Comparison of ENCODE assay signal across 18 cellular contexts in genomic region chr3:68123231-68123630, GRCh38.
A peak's percentile ranks its signal among the peaks of the same experiment; 100 is the strongest.
DNase-seq lines count a peak whose midpoint lies in the region; ATAC-seq, FAIRE-seq and TF ChIP-seq lines count a peak whose summit lies in the region.
"Had no signal": no experiment of that assay in that cellular context is flagged by ENCODE, and none has a peak within 500 bp of the region (broad histone marks: within the 10 kb centered on the region; RNA-seq: fewer than 3 reads in every experiment).

No MANE protein-coding gene starts in this region.

- no peak overlapping the region for H3K4me3 ChIP-seq in HepG2 (replicated peaks in 1 of 3; ENCODE audit: insufficient read depth in 1 of 3, low read depth in 2 of 3, low read length in 3 of 3)
- H3K4me3 ChIP-seq in right lobe of liver, result no peak overlapping the region
- no peak overlapping the region for H3K4me3 ChIP-seq in IMR-90 (ENCODE audit: insufficient read depth, low read depth, low read length)
- no peak overlapping the region for H3K4me3 ChIP-seq in PC-3 (ENCODE audit: low read length)
- H3K4me3 ChIP-seq: BLaER1, GM23248 had no signal

- H2AFZ ChIP-seq in HepG2 (ENCODE audit: low read length) (no peak overlapping the region), IMR-90 (replicated peaks; ENCODE audit: low read length, poor library complexity) (no peak overlapping the region), PC-3 (ENCODE audit: low read length) (no peak overlapping the region)
- H2AFZ ChIP-seq: GM23248 had no signal

- H3K9me2 ChIP-seq in PC-3 (replicated peaks; ENCODE audit: low read length), result no peaks in the 10 kb centered on the region

- H3K36me3 ChIP-seq in HepG2 (replicated peaks in 1 of 2; ENCODE audit: control insufficient read depth in 1 of 2, insufficient read depth in 2 of 2, low read length in 2 of 2) (no peaks in the 10 kb centered on the region), right lobe of liver (no peaks in the 10 kb centered on the region), IMR-90 (ENCODE audit: control insufficient read depth, insufficient read depth, low read length) (no peaks in the 10 kb centered on the region), PC-3 (ENCODE audit: low read depth, low read length) (no peaks in the 10 kb centered on the region)
- H3K36me3 ChIP-seq: BLaER1 had no signal

- no peak overlapping the region for H3K18ac ChIP-seq in IMR-90 (ENCODE audit: low read depth, low read length)

- no peaks in the 10 kb centered on the region for H3K27me3 ChIP-seq in HepG2 (ENCODE audit: control insufficient read depth in 1 of 2, insufficient read depth in 2 of 2, low read length in 2 of 2)
- H3K27me3 ChIP-seq in right lobe of liver, result no peaks in the 10 kb centered on the region
- H3K27me3 ChIP-seq in IMR-90 (ENCODE audit: control insufficient read depth, insufficient read depth, low read length), result no peaks in the 10 kb centered on the region
- no peaks in the 10 kb centered on the region for H3K27me3 ChIP-seq in PC-3 (ENCODE audit: low read length)
- H3K27me3 ChIP-seq: BLaER1 had no signal

- H4K91ac ChIP-seq in IMR-90 (ENCODE audit: insufficient read depth, low read depth, low read length), result no peak overlapping the region

- in situ Hi-C loops in HepG2 (cut with HindIII; ENCODE audit: extremely low pct_ligation_motif_present, low pct_unique_long_range_greater_than_20kb), result no loop called here
- in situ Hi-C loops in IMR-90 (cut with MboI; ENCODE audit: low sequenced_read_pairs), result no loop called here

- no peak overlapping the region for H2BK20ac ChIP-seq in IMR-90 (ENCODE audit: low read depth, low read length)

- H3K27ac ChIP-seq in HepG2 (ENCODE audit: extremely low read length, insufficient read depth, low read length), result no peak overlapping the region
- no peak overlapping the region for H3K27ac ChIP-seq in right lobe of liver
- no peak overlapping the region for H3K27ac ChIP-seq in IMR-90 (ENCODE audit: insufficient read depth, low read length)
- H3K27ac ChIP-seq in PC-3 (ENCODE audit: low read length), result no peak overlapping the region
- H3K27ac ChIP-seq: BLaER1, C4-2B, GM23248 had no signal

- TF ChIP-seq RAD21 in HepG2 (CRISPR knock-in tag; IDR thresholded peaks at IDR 0.05) (no peak), IMR-90 (IDR thresholded peaks at IDR 0.05; ENCODE audit: low read length) (no peak)

- no peak for FAIRE-seq in HepG2 (lab: Jason Lieb, UNC)
- FAIRE-seq: G401.6 had no signal

- H2BK5ac ChIP-seq in IMR-90 (ENCODE audit: low read depth, low read length, poor library complexity, severe bottlenecking), result no peak overlapping the region

- no peak overlapping the region for H3K4ac ChIP-seq in IMR-90 (ENCODE audit: low read depth, low read length)

- no peaks in the 10 kb centered on the region for H3F3A ChIP-seq in PC-3 (ENCODE audit: low read length, unreplicated experiment)

- BruUV-seq in HepG2 (replicated peaks; lab: Mats Ljungman, UMichigan) (no TSS peak), IMR-90 (replicated peaks; lab: Mats Ljungman, UMichigan) (no TSS peak), PC-3 (replicated peaks; lab: Mats Ljungman, UMichigan) (no TSS peak)

- H3K23ac ChIP-seq in IMR-90 (ENCODE audit: low read depth, low read length), result no peak overlapping the region

- intact Hi-C loops in HepG2 (cut with micrococcal nuclease; ENCODE audit: unreplicated experiment), result no loop called here
- intact Hi-C loops in right lobe of liver (cut with DNase I), result no loop called here
- intact Hi-C loops in IMR-90 (cut with micrococcal nuclease), result no loop called here
- intact Hi-C loops in PC-3 (cut with micrococcal nuclease), result no loop called here

- H4K8ac ChIP-seq in IMR-90 (ENCODE audit: low read depth in 2 of 2, low read length in 2 of 2), result no peak overlapping the region

- DNase-seq in HepG2 (ENCODE audit: low spot score), result no peak
- DNase-seq in right lobe of liver, result no peak
- DNase-seq in IMR-90, result no peak
- DNase-seq in NCI-H226, result peak; percentile 29
- DNase-seq in iPS-NIHi11 (ENCODE audit: low spot score), result no peak
- no peak for DNase-seq in PC-3
- DNase-seq: Caco-2; CD4-positive, CD25-positive, alpha-beta regulatory T cell; CD8-positive, alpha-beta T cell; DMS153; DND-41; GM23248; H9 had no signal

- H4K20me1 ChIP-seq in HepG2 (ENCODE audit: insufficient read depth, low read length), result no peaks in the 10 kb centered on the region
- H4K20me1 ChIP-seq in IMR-90 (ENCODE audit: insufficient read depth, low read length), result no peaks in the 10 kb centered on the region
- no peaks in the 10 kb centered on the region for H4K20me1 ChIP-seq in PC-3 (ENCODE audit: low read length)
- H4K20me1 ChIP-seq: BLaER1 had no signal

- no peaks in the 10 kb centered on the region for H3K79me1 ChIP-seq in IMR-90 (ENCODE audit: low read depth in 1 of 2, low read length in 2 of 2)

- H2AK5ac ChIP-seq in IMR-90 (ENCODE audit: low read depth, low read length), result no peak overlapping the region

- no peak overlapping the region for H2BK15ac ChIP-seq in IMR-90 (ENCODE audit: low read depth, low read length)

- no peak overlapping the region for H3K56ac ChIP-seq in IMR-90 (ENCODE audit: extremely low read depth, insufficient read depth, low read length)

- TF ChIP-seq EP300 in HepG2 (IDR thresholded peaks at IDR 0.05; ENCODE audit: low read depth in 2 of 2, low read length in 2 of 2) (no peak), HepG2 (CRISPR knock-in tag; IDR thresholded peaks at IDR 0.05; ENCODE audit: borderline replicate concordance) (no peak)

- H3K9me3 ChIP-seq in HepG2 (ENCODE audit: low read length) (no peaks in the 10 kb centered on the region), right lobe of liver (no peaks in the 10 kb centered on the region), IMR-90 (ENCODE audit: control insufficient read depth, insufficient read depth, low read length) (peaks cover 2% of the 10 kb centered on the region; the same call in 1 of the 2 replicates), PC-3 (ENCODE audit: low read length) (no peaks in the 10 kb centered on the region)
- H3K9me3 ChIP-seq: BLaER1, Caco-2 had no signal

- no peak for ATAC-seq in HepG2
- ATAC-seq in right lobe of liver, result no peak
- ATAC-seq in IMR-90 (ENCODE audit: low read depth), result no peak
- no peak for ATAC-seq in HG02970 (IDR thresholded peaks at IDR 0.05; ENCODE audit: low FRiP score, unreplicated experiment)
- ATAC-seq in PC-3, result no peak
- ATAC-seq: CD8-positive, alpha-beta T cell; HCT116 had no signal

- TF ChIP-seq POLR2A in HepG2 (IDR thresholded peaks at IDR 0.05; ENCODE audit: insufficient read depth in 1 of 2, low read depth in 2 of 2, low read length in 2 of 2) (no peak), right lobe of liver (IDR thresholded peaks at IDR 0.05) (no peak), IMR-90 (IDR thresholded peaks at IDR 0.05; ENCODE audit: low read depth, low read length) (no peak)

- no peak overlapping the region for H4K5ac ChIP-seq in IMR-90 (ENCODE audit: low read depth, low read length)

- no peak for TF ChIP-seq CTCF in HepG2 (CRISPR knock-in tag; IDR thresholded peaks at IDR 0.05)
- no peak for TF ChIP-seq CTCF in right lobe of liver (IDR thresholded peaks at IDR 0.05)
- TF ChIP-seq CTCF in IMR-90 (conservative IDR thresholded peaks at IDR 0.05; ENCODE audit: low read depth, low read length), result no peak
- TF ChIP-seq CTCF in PC-3 (conservative IDR thresholded peaks at IDR 0.05; ENCODE audit: low read depth, low read length), result no peak

- no peak overlapping the region for H3K9ac ChIP-seq in HepG2 (ENCODE audit: insufficient read depth, low read depth, low read length)
- no peak overlapping the region for H3K9ac ChIP-seq in IMR-90 (ENCODE audit: low read depth, low read length)
- H3K9ac ChIP-seq in PC-3 (ENCODE audit: low read length), result no peak overlapping the region
- H3K9ac ChIP-seq: BLaER1, GM23248 had no signal

- CTCF ChIA-PET in HepG2 (lab: Yijun Ruan, JAX; ENCODE audit: low intra/inter-chr PET ratio, low total read pairs) (no interaction called here), IMR-90 (lab: Yijun Ruan, JAX) (no interaction called here), PC-3 (lab: Charles Lee) (no interaction called here)

- 47% methylated on average over 4 of the region's 4 CpGs for WGBS in HepG2 (ENCODE audit: low lambda C conversion rate)
- 70% methylated on average over 4 of the region's 4 CpGs for WGBS in right lobe of liver (ENCODE audit: insufficient coverage, low coverage, low lambda C conversion rate, missing lambda C conversion rate)
- WGBS in IMR-90 (ENCODE audit: extremely low coverage in 2 of 2, insufficient read length in 1 of 2), 2 experiments, result 67% methylated on average over 1 of the region's 4 CpGs; no CpG with 5 or more reads in 1 of the 2 experiments

- H3K4me2 ChIP-seq in HepG2 (ENCODE audit: low read depth, low read length) (no peak overlapping the region), IMR-90 (ENCODE audit: low read depth, low read length) (no peak overlapping the region), PC-3 (ENCODE audit: low read length) (no peak overlapping the region)
- H3K4me2 ChIP-seq: BLaER1 had no signal

- H3K9me1 ChIP-seq in IMR-90 (ENCODE audit: insufficient read depth, low read length), result no peaks in the 10 kb centered on the region

- no peaks in the 10 kb centered on the region for H3K79me2 ChIP-seq in HepG2 (ENCODE audit: insufficient read depth, low read length)
- H3K79me2 ChIP-seq in PC-3 (ENCODE audit: low read length), result no peaks in the 10 kb centered on the region

- no peak overlapping the region for H2AK9ac ChIP-seq in IMR-90 (replicated peaks; ENCODE audit: low read depth, low read length, poor library complexity)

- dilution Hi-C loops in IMR-90 (cut with HindIII; ENCODE audit: low sequenced_read_pairs, unreplicated experiment), result no loop called here

- H3K4me1 ChIP-seq in HepG2 (ENCODE audit: insufficient read depth, low read length) (no peaks in the 10 kb centered on the region), right lobe of liver (no peaks in the 10 kb centered on the region), IMR-90 (ENCODE audit: control insufficient read depth, insufficient read depth, low read length) (no peaks in the 10 kb centered on the region), PC-3 (ENCODE audit: insufficient read depth, low read length) (no peaks in the 10 kb centered on the region)
- H3K4me1 ChIP-seq: BLaER1, Caco-2 had no signal

- H3K14ac ChIP-seq in IMR-90 (replicated peaks; ENCODE audit: low read depth, low read length), result no peak overlapping the region

- no peak overlapping the region for H2BK120ac ChIP-seq in IMR-90 (ENCODE audit: low read depth, low read length)

- POLR2A ChIA-PET in HepG2 (lab: Yijun Ruan, JAX), result no interaction called here
- POLR2A ChIA-PET in IMR-90 (lab: Charles Lee; ENCODE audit: unreplicated experiment), result no interaction called here
- POLR2A ChIA-PET in PC-3 (lab: Charles Lee; ENCODE audit: unreplicated experiment), result no interaction called here

TF ChIP-seq in IMR-90, 13 proteins besides CTCF, POLR2A, EP300 and RAD21:
- TF ChIP-seq SMC3 (IDR thresholded peaks at IDR 0.05; ENCODE audit: low read depth, low read length), result no peak
- TF ChIP-seq MXI1 (IDR thresholded peaks at IDR 0.05; ENCODE audit: borderline replicate concordance, low read depth, low read length), result no peak
- TF ChIP-seq CEBPB (IDR thresholded peaks at IDR 0.05; ENCODE audit: low read depth, low read length), result peak; percentile 83
- TF ChIP-seq RCOR1 (IDR thresholded peaks at IDR 0.05; ENCODE audit: insufficient replicate concordance, low read length), result no peak
